Comparison of ENCODE assay signal across 2 cellular contexts in the genomic region with DNA sequence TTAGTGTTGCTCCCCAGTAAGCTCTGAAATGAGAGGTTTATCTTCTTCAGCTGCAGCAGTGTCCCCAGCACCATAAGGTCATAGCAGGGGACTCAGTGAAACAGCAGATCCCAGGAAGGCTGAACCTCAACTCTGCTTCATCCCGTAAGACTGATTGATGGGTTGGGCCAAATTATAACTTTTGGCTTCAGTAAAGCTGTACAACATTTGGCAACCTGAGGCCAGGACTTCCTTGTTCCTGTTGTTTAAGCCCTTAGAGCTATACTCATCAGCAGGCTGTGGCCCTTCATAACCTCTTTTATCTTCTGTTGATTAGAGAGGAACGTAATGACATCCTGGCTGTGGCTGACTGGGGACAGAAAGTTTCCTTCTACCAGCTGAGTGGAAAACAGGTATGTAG.
TF ChIP-seq lines count a peak whose summit lies in the region.

No MANE protein-coding gene starts in this region.

TF ChIP-seq in GM12891, 5 proteins besides CTCF, POLR2A, EP300 and RAD21:
- TF ChIP-seq POLR2AphosphoS5 (IDR thresholded peaks at IDR 0.05; ENCODE audit: low read depth, low read length) (no peak), PAX5 (IDR thresholded peaks at IDR 0.05; ENCODE audit: insufficient read depth, low read length, severe bottlenecking) (no peak), SPI1 (IDR thresholded peaks at IDR 0.05; ENCODE audit: low read depth, low read length) (no peak)

TF ChIP-seq in K562, 482 proteins besides CTCF, POLR2A, EP300 and RAD21:
- TF ChIP-seq NR4A1 (CRISPR knock-in tag; IDR thresholded peaks at IDR 0.05) (no peak), NR4A1 (tag; IDR thresholded peaks at IDR 0.05) (0 out of 2 replicates have a peak, but pooled peaks have one; percentile 43), SPI1 (IDR thresholded peaks at IDR 0.05; ENCODE audit: borderline replicate concordance, low read depth, low read length) (peak; percentile 11; the same call in 1 of the 2 replicates), ZNF766 (CRISPR knock-in tag; conservative IDR thresholded peaks at IDR 0.05) (peak; percentile 81), ARNT (IDR thresholded peaks at IDR 0.05) (no peak), RCOR1 (IDR thresholded peaks at IDR 0.05; ENCODE audit: borderline replicate concordance in 1 of 2, low read depth in 2 of 2, low read length in 2 of 2) (0 out of 4 replicates have a peak, but pooled peaks of 1 of the 2 experiments have one; percentile 22), ARID1B (IDR thresholded peaks at IDR 0.05) (0 out of 2 replicates have a peak, but pooled peaks have one; percentile 13), HNRNPUL1 (IDR thresholded peaks at IDR 0.05; ENCODE audit: low read length) (no peak), ZNF717 (CRISPR knock-in tag; IDR thresholded peaks at IDR 0.05) (no peak)
- TF ChIP-seq, protein P1, sequence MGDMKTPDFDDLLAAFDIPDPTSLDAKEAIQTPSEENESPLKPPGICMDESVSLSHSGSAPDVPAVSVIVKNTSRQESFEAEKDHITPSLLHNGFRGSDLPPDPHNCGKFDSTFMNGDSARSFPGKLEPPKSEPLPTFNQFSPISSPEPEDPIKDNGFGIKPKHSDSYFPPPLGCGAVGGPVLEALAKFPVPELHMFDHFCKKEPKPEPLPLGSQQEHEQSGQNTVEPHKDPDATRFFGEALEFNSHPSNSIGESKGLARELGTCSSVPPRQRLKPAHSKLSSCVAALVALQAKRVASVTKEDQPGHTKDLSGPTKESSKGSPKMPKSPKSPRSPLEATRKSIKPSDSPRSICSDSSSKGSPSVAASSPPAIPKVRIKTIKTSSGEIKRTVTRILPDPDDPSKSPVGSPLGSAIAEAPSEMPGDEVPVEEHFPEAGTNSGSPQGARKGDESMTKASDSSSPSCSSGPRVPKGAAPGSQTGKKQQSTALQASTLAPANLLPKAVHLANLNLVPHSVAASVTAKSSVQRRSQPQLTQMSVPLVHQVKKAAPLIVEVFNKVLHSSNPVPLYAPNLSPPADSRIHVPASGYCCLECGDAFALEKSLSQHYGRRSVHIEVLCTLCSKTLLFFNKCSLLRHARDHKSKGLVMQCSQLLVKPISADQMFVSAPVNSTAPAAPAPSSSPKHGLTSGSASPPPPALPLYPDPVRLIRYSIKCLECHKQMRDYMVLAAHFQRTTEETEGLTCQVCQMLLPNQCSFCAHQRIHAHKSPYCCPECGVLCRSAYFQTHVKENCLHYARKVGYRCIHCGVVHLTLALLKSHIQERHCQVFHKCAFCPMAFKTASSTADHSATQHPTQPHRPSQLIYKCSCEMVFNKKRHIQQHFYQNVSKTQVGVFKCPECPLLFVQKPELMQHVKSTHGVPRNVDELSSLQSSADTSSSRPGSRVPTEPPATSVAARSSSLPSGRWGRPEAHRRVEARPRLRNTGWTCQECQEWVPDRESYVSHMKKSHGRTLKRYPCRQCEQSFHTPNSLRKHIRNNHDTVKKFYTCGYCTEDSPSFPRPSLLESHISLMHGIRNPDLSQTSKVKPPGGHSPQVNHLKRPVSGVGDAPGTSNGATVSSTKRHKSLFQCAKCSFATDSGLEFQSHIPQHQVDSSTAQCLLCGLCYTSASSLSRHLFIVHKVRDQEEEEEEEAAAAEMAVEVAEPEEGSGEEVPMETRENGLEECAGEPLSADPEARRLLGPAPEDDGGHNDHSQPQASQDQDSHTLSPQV (IDR thresholded peaks at IDR 0.05): 0 out of 2 replicates have a peak, but pooled peaks have one; percentile 17
- TF ChIP-seq, protein P2, sequence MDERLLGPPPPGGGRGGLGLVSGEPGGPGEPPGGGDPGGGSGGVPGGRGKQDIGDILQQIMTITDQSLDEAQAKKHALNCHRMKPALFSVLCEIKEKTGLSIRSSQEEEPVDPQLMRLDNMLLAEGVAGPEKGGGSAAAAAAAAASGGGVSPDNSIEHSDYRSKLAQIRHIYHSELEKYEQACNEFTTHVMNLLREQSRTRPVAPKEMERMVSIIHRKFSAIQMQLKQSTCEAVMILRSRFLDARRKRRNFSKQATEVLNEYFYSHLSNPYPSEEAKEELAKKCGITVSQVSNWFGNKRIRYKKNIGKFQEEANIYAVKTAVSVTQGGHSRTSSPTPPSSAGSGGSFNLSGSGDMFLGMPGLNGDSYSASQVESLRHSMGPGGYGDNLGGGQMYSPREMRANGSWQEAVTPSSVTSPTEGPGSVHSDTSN (CRISPR knock-in tag; IDR thresholded peaks at IDR 0.05; ENCODE audit: low read depth): no peak
- TF ChIP-seq, protein P2 (tag; conservative IDR thresholded peaks at IDR 0.05; ENCODE audit: low read depth): peak; percentile 30; the same call in 1 of the 2 replicates
- TF ChIP-seq, protein P3, sequence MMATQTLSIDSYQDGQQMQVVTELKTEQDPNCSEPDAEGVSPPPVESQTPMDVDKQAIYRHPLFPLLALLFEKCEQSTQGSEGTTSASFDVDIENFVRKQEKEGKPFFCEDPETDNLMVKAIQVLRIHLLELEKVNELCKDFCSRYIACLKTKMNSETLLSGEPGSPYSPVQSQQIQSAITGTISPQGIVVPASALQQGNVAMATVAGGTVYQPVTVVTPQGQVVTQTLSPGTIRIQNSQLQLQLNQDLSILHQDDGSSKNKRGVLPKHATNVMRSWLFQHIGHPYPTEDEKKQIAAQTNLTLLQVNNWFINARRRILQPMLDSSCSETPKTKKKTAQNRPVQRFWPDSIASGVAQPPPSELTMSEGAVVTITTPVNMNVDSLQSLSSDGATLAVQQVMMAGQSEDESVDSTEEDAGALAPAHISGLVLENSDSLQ (IDR thresholded peaks at IDR 0.05): peak; percentile 38; the same call in 1 of the 2 replicates
- TF ChIP-seq, protein P4, sequence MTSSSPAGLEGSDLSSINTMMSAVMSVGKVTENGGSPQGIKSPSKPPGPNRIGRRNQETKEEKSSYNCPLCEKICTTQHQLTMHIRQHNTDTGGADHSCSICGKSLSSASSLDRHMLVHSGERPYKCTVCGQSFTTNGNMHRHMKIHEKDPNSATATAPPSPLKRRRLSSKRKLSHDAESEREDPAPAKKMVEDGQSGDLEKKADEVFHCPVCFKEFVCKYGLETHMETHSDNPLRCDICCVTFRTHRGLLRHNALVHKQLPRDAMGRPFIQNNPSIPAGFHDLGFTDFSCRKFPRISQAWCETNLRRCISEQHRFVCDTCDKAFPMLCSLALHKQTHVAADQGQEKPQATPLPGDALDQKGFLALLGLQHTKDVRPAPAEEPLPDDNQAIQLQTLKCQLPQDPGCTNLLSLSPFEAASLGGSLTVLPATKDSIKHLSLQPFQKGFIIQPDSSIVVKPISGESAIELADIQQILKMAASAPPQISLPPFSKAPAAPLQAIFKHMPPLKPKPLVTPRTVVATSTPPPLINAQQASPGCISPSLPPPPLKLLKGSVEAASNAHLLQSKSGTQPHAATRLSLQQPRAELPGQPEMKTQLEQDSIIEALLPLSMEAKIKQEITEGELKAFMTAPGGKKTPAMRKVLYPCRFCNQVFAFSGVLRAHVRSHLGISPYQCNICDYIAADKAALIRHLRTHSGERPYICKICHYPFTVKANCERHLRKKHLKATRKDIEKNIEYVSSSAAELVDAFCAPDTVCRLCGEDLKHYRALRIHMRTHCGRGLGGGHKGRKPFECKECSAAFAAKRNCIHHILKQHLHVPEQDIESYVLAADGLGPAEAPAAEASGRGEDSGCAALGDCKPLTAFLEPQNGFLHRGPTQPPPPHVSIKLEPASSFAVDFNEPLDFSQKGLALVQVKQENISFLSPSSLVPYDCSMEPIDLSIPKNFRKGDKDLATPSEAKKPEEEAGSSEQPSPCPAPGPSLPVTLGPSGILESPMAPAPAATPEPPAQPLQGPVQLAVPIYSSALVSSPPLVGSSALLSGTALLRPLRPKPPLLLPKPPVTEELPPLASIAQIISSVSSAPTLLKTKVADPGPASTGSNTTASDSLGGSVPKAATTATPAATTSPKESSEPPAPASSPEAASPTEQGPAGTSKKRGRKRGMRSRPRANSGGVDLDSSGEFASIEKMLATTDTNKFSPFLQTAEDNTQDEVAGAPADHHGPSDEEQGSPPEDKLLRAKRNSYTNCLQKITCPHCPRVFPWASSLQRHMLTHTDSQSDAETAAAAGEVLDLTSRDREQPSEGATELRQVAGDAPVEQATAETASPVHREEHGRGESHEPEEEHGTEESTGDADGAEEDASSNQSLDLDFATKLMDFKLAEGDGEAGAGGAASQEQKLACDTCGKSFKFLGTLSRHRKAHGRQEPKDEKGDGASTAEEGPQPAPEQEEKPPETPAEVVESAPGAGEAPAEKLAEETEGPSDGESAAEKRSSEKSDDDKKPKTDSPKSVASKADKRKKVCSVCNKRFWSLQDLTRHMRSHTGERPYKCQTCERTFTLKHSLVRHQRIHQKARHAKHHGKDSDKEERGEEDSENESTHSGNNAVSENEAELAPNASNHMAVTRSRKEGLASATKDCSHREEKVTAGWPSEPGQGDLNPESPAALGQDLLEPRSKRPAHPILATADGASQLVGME (CRISPR knock-in tag; IDR thresholded peaks at IDR 0.05): no peak
